Comparison of ENCODE assay signal across 33 cellular contexts in genomic region chr7:16261100-16261499, GRCh38.
"Had no signal": no experiment of that assay in that cellular context is flagged by ENCODE, and none has a peak within 500 bp of the region (broad histone marks: within the 10 kb centered on the region; RNA-seq: fewer than 3 reads in every experiment).

No MANE protein-coding gene starts in this region.

- DNase-seq: activated B cell treated with CpG ODN at 0.5 μM for 24 hours; activated CD4-positive, alpha-beta T cell treated with anti-CD3 and anti-CD28 coated beads for 48 hours; activated CD4-positive, alpha-beta T cell treated with anti-CD3 and anti-CD28 coated beads, Interleukin-2, amount 50 U/mL, for 1 hour; activated CD4-positive, alpha-beta T cell treated with anti-CD3 and anti-CD28 coated beads, Interleukin-2, amount 50 U/mL, for 48 hours; activated CD8-positive, alpha-beta memory T cell treated with anti-CD3 and anti-CD28 coated beads for 24 hours; activated CD8-positive, alpha-beta T cell treated with anti-CD3 and anti-CD28 coated beads for 36 hours; activated effector memory CD4-positive, alpha-beta T cell treated with Interleukin-2 at 50 U/mL for 16 hours; activated gamma-delta T cell treated with Interleukin-2 at 50 U/mL for 16 hours; activated naive CD4-positive, alpha-beta T cell treated with anti-CD3 and anti-CD28 coated beads, Interleukin-2, amount 50 U/mL, for 16 hours; activated naive CD4-positive, alpha-beta T cell treated with Interleukin-2 at 50 U/mL for 16 hours; activated T-cell treated with anti-CD3 and anti-CD28 coated beads, Interleukin-2, amount 50 U/mL, for 4 hours; amniotic stem cell; anterior cingulate cortex; brain microvascular endothelial cell; caudate nucleus; cortex of kidney; dermis blood vessel endothelial cell; effector CD4-positive, alpha-beta T cell; effector memory CD8-positive, alpha-beta T cell; foreskin keratinocyte; gastrocnemius medialis; heart right ventricle; T-helper 1 cell; T-helper 17 cell; T1000; WERI-Rb-1 had no signal

- H3K36me3 ChIP-seq: brain microvascular endothelial cell, esophagus muscularis mucosa, WERI-Rb-1 had no signal

- H3K4me3 ChIP-seq: esophagus muscularis mucosa, gastrocnemius medialis, heart right ventricle had no signal

- H3K9me3 ChIP-seq: gastrocnemius medialis had no signal

- H3K4me3 Mint-ChIP-seq: activated B cell treated with CpG ODN at 0.5 μM for 24 hours; activated CD8-positive, alpha-beta T cell treated with anti-CD3 and anti-CD28 coated beads for 36 hours; activated naive CD8-positive, alpha-beta T cell; activated T-cell treated with anti-CD3 and anti-CD28 coated beads, Interleukin-2, amount 50 U/mL, for 4 hours; activated T-helper 17 cell treated with anti-CD3 and anti-CD28 coated beads, Interleukin-2, amount 50 U/mL, for 72 hours; effector memory CD8-positive, alpha-beta T cell; T-helper 2 cell treated with Interferon-gamma antibody and Interleukin-4, amounts not matched to agents 5 μg/mL and 100 μg/mL, for 36 hours had no signal

- H3K27ac Mint-ChIP-seq: activated B cell treated with CpG ODN at 0.5 μM for 24 hours; activated naive CD8-positive, alpha-beta T cell; activated T-helper 17 cell treated with anti-CD3 and anti-CD28 coated beads, Interleukin-2, amount 50 U/mL, for 72 hours; effector memory CD8-positive, alpha-beta T cell; T-helper 17 cell had no signal

- H3K27me3 ChIP-seq: brain microvascular endothelial cell, esophagus muscularis mucosa, foreskin keratinocyte, gastrocnemius medialis, heart right ventricle had no signal

- H3K4me1 Mint-ChIP-seq: activated B cell treated with CpG ODN at 0.5 μM for 24 hours, T-helper 17 cell had no signal

- ATAC-seq: activated CD4-positive, CD25-positive, alpha-beta regulatory T cell treated with anti-CD3 and anti-CD28 coated beads, Interleukin-2, amount 50 U/mL, for 24 hours; activated T-cell treated with anti-CD3 and anti-CD28 coated beads, Interleukin-2, amount 50 U/mL, for 4 hours; effector memory CD8-positive, alpha-beta T cell; foreskin keratinocyte; gastrocnemius medialis; heart right ventricle; T-helper 17 cell had no signal

- FAIRE-seq: bronchial epithelial cell, colon had no signal

- H3K9me3 Mint-ChIP-seq: activated B cell treated with CpG ODN at 0.5 μM for 24 hours; activated CD8-positive, alpha-beta T cell treated with anti-CD3 and anti-CD28 coated beads for 36 hours; activated T-cell treated with anti-CD3 and anti-CD28 coated beads, Interleukin-2, amount 50 U/mL, for 4 hours; effector memory CD8-positive, alpha-beta T cell had no signal

- H3K4me1 ChIP-seq: esophagus muscularis mucosa, foreskin keratinocyte, gastrocnemius medialis, heart right ventricle had no signal

- H3K27ac ChIP-seq: brain microvascular endothelial cell, esophagus muscularis mucosa, foreskin keratinocyte, gastrocnemius medialis, heart right ventricle, WERI-Rb-1 had no signal

- H3K27me3 Mint-ChIP-seq: activated B cell treated with CpG ODN at 0.5 μM for 24 hours; activated CD8-positive, alpha-beta T cell treated with anti-CD3 and anti-CD28 coated beads for 36 hours; activated naive CD8-positive, alpha-beta T cell; activated T-helper 17 cell treated with anti-CD3 and anti-CD28 coated beads, Interleukin-2, amount 50 U/mL, for 72 hours; effector memory CD8-positive, alpha-beta T cell; T-helper 17 cell had no signal
